ENCODE assay signal across 8 cellular contexts in the genomic region with DNA sequence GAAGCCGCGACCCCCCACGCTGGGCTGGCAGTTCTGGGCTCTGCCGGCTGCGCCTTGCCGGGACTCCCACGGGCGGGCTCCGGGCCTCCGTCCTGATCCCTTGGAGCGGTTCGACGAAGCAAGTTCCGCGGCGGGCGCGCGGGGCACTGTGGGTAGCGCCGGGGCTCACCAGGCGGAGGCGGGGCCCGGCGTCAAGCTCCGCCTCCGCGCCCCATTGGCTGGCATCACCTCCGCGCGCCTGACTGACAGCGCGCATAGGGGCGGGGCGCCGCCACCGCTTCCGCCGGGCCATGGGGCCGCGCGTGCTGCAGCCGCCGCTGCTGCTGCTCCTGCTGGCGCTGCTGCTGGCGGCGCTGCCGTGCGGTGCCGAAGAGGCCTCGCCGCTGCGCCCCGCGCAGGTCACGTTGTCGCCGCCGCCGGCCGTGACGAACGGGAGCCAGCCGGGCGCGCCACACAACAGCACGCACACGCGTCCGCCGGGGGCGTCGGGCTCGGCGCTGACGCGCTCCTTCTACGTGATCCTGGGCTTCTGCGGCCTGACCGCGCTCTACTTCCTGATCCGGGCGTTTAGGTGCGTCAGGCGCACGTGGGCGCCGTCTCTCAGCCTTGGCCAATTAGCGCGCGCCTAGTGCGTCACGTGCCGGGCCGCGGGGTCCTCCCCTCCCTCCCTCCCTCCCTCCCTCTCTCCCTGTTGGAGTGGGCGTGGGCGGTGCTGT. TPM values are rescaled to one million over a fixed set of nuclear protein-coding genes. Genes with fewer than 3 reads are reported as not detected.
DNase-seq lines count a peak whose midpoint lies in the region; ATAC-seq and TF ChIP-seq lines count a peak whose summit lies in the region.

A gene (plus strand): TSS at position 271 of the 716 bp plus-strand sequence. CDS start 20 bp downstream, at position 291.

- H3K27ac Mint-ChIP-seq in activated CD4-positive, alpha-beta memory T cell treated with anti-CD3 and anti-CD28 coated beads for 36 hours, result peak within 1 kb of the TSS; percentile 95

- H3K36me3 Mint-ChIP-seq in activated CD4-positive, alpha-beta memory T cell treated with anti-CD3 and anti-CD28 coated beads for 36 hours, result peaks cover 54% of the 10 kb centered on the region

- DNase-seq in CD1c-positive myeloid dendritic cell (ENCODE audit: extremely low spot score) (peak; percentile 98), HK-2 (ENCODE audit: unreplicated experiment) (peak; percentile 98), NCI-H82 treated with DMSO at 0.1 percent for 48 hours (lab: John Stamatoyannopoulos, UW; ENCODE audit: unreplicated experiment) (peak; percentile 57), dermis microvascular lymphatic vessel endothelial cell (ENCODE audit: low read depth in 2 of 2) (peak; percentile 90 to 99), lower leg skin (ENCODE audit: low spot score in 2 of 2) (peak; percentile 93 to 99)
- DNase-seq in activated CD4-positive, alpha-beta memory T cell treated with anti-CD3 and anti-CD28 coated beads for 36 hours, result peak; percentile 97
- DNase-seq in stimulated activated CD4-positive, alpha-beta T cell treated with anti-CD3 and anti-CD28 coated beads, Interleukin-4, amount 100 ng/mL, for 48 hours (ENCODE audit: low read depth in 2 of 2), result peak; percentile 94 to 95

- peaks cover 56% of the 10 kb centered on the region for H3K4me1 Mint-ChIP-seq in activated CD4-positive, alpha-beta memory T cell treated with anti-CD3 and anti-CD28 coated beads for 36 hours (ENCODE audit: low read depth)

- TF ChIP-seq POLR2A in lower leg skin (IDR thresholded peaks at IDR 0.05), result no peak

- peak within 1 kb of the TSS; percentile 47 for H3K4me3 ChIP-seq in lower leg skin (ENCODE audit: low read depth, poor library complexity, severe bottlenecking)

- 0% methylated on average over 10 to 22 of the region's 98 CpGs for WGBS in lower leg skin, 2 donors

- H3K27me3 Mint-ChIP-seq in activated CD4-positive, alpha-beta memory T cell treated with anti-CD3 and anti-CD28 coated beads for 36 hours, result no peaks in the 10 kb centered on the region

- TF ChIP-seq CTCF in lower leg skin (IDR thresholded peaks at IDR 0.05), result no peak

- ATAC-seq in GM19452 (IDR thresholded peaks at IDR 0.05; ENCODE audit: unreplicated experiment), result peak; percentile 69

- no peaks in the 10 kb centered on the region for H3K9me3 Mint-ChIP-seq in activated CD4-positive, alpha-beta memory T cell treated with anti-CD3 and anti-CD28 coated beads for 36 hours

- POLR2A ChIA-PET in activated CD4-positive, alpha-beta memory T cell treated with anti-CD3 and anti-CD28 coated beads for 36 hours (lab: Charles Lee), result interaction anchor here (0.7 to 1.5 kb wide), 7 partner anchors 9 to 30 kb away, joined by 3 to 6 read pairs (median 4); no protein-coding TSS in a partner anchor

- intact Hi-C loops in activated CD4-positive, alpha-beta memory T cell treated with anti-CD3 and anti-CD28 coated beads for 36 hours (cut with micrococcal nuclease), result loop anchor here (1.0 to 5.0 kb wide), 4 partner anchors 14 to 237 kb away; a partner anchor contains a TSS
- intact Hi-C loops in lower leg skin (cut with DNase I; ENCODE audit: low total_unique reads), result loop anchor here (5.0 kb wide), 1 partner anchor 172 kb away; no protein-coding TSS in a partner anchor

- CTCF ChIA-PET in activated CD4-positive, alpha-beta memory T cell treated with anti-CD3 and anti-CD28 coated beads for 36 hours (lab: Charles Lee), result interaction anchor here (0.6 to 4.1 kb wide), 4 partner anchors 9 to 163 kb away, joined by 3 to 38 read pairs (median 6); no protein-coding TSS in a partner anchor

- H3K4me3 Mint-ChIP-seq in activated CD4-positive, alpha-beta memory T cell treated with anti-CD3 and anti-CD28 coated beads for 36 hours, result peak within 1 kb of the TSS; percentile 86

RNA-seq across cellular contexts. Expression of the gene that starts here (rescaled TPM):
- total RNA-seq in activated CD4-positive, alpha-beta memory T cell treated with anti-CD3 and anti-CD28 coated beads for 36 hours, result 10 to 100 TPM; 74.8 to 76.1 TPM
- total RNA-seq in dermis microvascular lymphatic vessel endothelial cell, result 16.4 and 19.7 TPM in 2 replicates
- total RNA-seq in lower leg skin, result 10 to 100 TPM; 66.3 to 74.1 (median 68.8) TPM

Comparison
In these comparisons a context has a peak if more than half of its experiments do, and no peak if none do; other contexts are left out.
1. Peak in every context shown above with its lines: DNase-seq, ATAC-seq and H3K4me3 ChIP-seq.